In genomic region chr2:232176587-232176986, GRCh38 we compare ENCODE assay signal across 4 cellular contexts.
DNase-seq lines count a peak whose midpoint lies in the region; ATAC-seq and TF ChIP-seq lines count a peak whose summit lies in the region.
"Not testable (repeated sequence)": the region's sequence is repeated elsewhere in the genome, so short reads cannot be mapped to it uniquely, and the experiment has no call there.

No MANE protein-coding gene starts in this region.

- POLR2A ChIA-PET in WTC11 (lab: Charles Lee), result not testable (repeated sequence)

- DNase-seq in WTC11 (ENCODE audit: low spot score); activated naive CD8-positive, alpha-beta T cell treated with anti-CD3 and anti-CD28 coated beads for 36 hours; endothelial cell (ENCODE audit: low spot score); left lung: not testable (repeated sequence)

- not testable (repeated sequence) for H3K36me3 Mint-ChIP-seq in WTC11; endothelial cell (ENCODE audit: low read depth, unreplicated experiment)
- peaks cover 28% of the 10 kb centered on the region for H3K36me3 Mint-ChIP-seq in activated naive CD8-positive, alpha-beta T cell treated with anti-CD3 and anti-CD28 coated beads for 36 hours

- H3K27me3 Mint-ChIP-seq in WTC11 (ENCODE audit: low read depth); activated naive CD8-positive, alpha-beta T cell treated with anti-CD3 and anti-CD28 coated beads for 36 hours; endothelial cell (ENCODE audit: unreplicated experiment): not testable (repeated sequence)

- not testable (repeated sequence) for H3K9me3 Mint-ChIP-seq in WTC11; endothelial cell (ENCODE audit: unreplicated experiment)
- H3K9me3 Mint-ChIP-seq in activated naive CD8-positive, alpha-beta T cell treated with anti-CD3 and anti-CD28 coated beads for 36 hours, result peaks cover 14% of the 10 kb centered on the region

- CTCF ChIA-PET in WTC11 (lab: Charles Lee), result not testable (repeated sequence)

- intact Hi-C loops in left lung (cut with DNase I), result not testable (repeated sequence)

- H3K27ac ChIP-seq in left lung, result not testable (repeated sequence)

- not testable (repeated sequence) for H3K4me1 Mint-ChIP-seq in WTC11; activated naive CD8-positive, alpha-beta T cell treated with anti-CD3 and anti-CD28 coated beads for 36 hours; endothelial cell (ENCODE audit: unreplicated experiment)

- H3K4me3 Mint-ChIP-seq in WTC11; activated naive CD8-positive, alpha-beta T cell treated with anti-CD3 and anti-CD28 coated beads for 36 hours; endothelial cell (ENCODE audit: unreplicated experiment): not testable (repeated sequence)

- not testable (repeated sequence) for H3K9me3 ChIP-seq in left lung

- TF ChIP-seq CTCF in WTC11 (IDR thresholded peaks at IDR 0.05); endothelial cell (IDR thresholded peaks at IDR 0.05; ENCODE audit: unreplicated experiment); left lung (IDR thresholded peaks at IDR 0.05): not testable (repeated sequence)

- H3K36me3 ChIP-seq in left lung, result not testable (repeated sequence)

- H3K27me3 ChIP-seq in left lung, result not testable (repeated sequence)

- H3K4me1 ChIP-seq in left lung, result not testable (repeated sequence)

- not testable (repeated sequence) for ATAC-seq in WTC11
- ATAC-seq in left lung, result peak; percentile 59

- not testable (repeated sequence) for H3K27ac Mint-ChIP-seq in WTC11
- H3K27ac Mint-ChIP-seq in activated naive CD8-positive, alpha-beta T cell treated with anti-CD3 and anti-CD28 coated beads for 36 hours, result peak overlapping the region; percentile 42
- peak overlapping the region; percentile 5 for H3K27ac Mint-ChIP-seq in endothelial cell (ENCODE audit: unreplicated experiment)

- H3K4me3 ChIP-seq in left lung, result not testable (repeated sequence)

TF ChIP-seq in WTC11, 78 proteins besides CTCF, POLR2A, EP300 and RAD21:
- peak; percentile 90 for TF ChIP-seq HMGA2 (CRISPR knock-in tag; IDR thresholded peaks at IDR 0.05)
TF ChIP-seq in WTC11: peak in this region for 1; not testable (repeated sequence) for 77.
